In genomic region chr5:60821488-60822284, GRCh38 we compare ENCODE assay signal across 1 cellular context.
A peak's percentile ranks its signal among the peaks of the same experiment; 100 is the strongest.
TF ChIP-seq lines count a peak whose summit lies in the region.

No MANE protein-coding gene starts in this region.

TF ChIP-seq in K562, 482 proteins besides CTCF, POLR2A, EP300 and RAD21 (continued from another document and continues in another):
- TF ChIP-seq MEF2D (tag; conservative IDR thresholded peaks at IDR 0.05; ENCODE audit: low read depth) = no peak
- TF ChIP-seq NFRKB (IDR thresholded peaks at IDR 0.05; ENCODE audit: low read depth) = 0 out of 2 replicates have a peak, but pooled peaks have one; percentile 2
- 0 out of 2 replicates have a peak, but pooled peaks have one; percentile 16 for TF ChIP-seq ZNF395 (CRISPR knock-in tag; IDR thresholded peaks at IDR 0.05)
- 0 out of 2 replicates have a peak, but pooled peaks have one; percentile 19 for TF ChIP-seq ZNF766 (CRISPR knock-in tag; conservative IDR thresholded peaks at IDR 0.05)
- no peak for TF ChIP-seq MTA1 (IDR thresholded peaks at IDR 0.05; ENCODE audit: borderline replicate concordance)
- TF ChIP-seq ZNF253 (CRISPR knock-in tag; conservative IDR thresholded peaks at IDR 0.05) = no peak
- no peak for TF ChIP-seq PTBP1 (IDR thresholded peaks at IDR 0.05; ENCODE audit: low read depth, low read length)
- TF ChIP-seq HIVEP1 (CRISPR knock-in tag; IDR thresholded peaks at IDR 0.05) = no peak
- TF ChIP-seq ZNF239 (CRISPR knock-in tag; IDR thresholded peaks at IDR 0.05) = peak; percentile 58; the same call in 1 of the 2 replicates
- no peak for TF ChIP-seq CBFA2T3 (IDR thresholded peaks at IDR 0.05)
- no peak for TF ChIP-seq ZNF316 (IDR thresholded peaks at IDR 0.05)
- TF ChIP-seq TCF15 (CRISPR knock-in tag; IDR thresholded peaks at IDR 0.05) = 0 out of 2 replicates have a peak, but pooled peaks have one; percentile 12
- no peak for TF ChIP-seq RFX7 (CRISPR knock-in tag; IDR thresholded peaks at IDR 0.05)
- TF ChIP-seq HLTF (IDR thresholded peaks at IDR 0.05) = no peak
- TF ChIP-seq, protein P1, sequence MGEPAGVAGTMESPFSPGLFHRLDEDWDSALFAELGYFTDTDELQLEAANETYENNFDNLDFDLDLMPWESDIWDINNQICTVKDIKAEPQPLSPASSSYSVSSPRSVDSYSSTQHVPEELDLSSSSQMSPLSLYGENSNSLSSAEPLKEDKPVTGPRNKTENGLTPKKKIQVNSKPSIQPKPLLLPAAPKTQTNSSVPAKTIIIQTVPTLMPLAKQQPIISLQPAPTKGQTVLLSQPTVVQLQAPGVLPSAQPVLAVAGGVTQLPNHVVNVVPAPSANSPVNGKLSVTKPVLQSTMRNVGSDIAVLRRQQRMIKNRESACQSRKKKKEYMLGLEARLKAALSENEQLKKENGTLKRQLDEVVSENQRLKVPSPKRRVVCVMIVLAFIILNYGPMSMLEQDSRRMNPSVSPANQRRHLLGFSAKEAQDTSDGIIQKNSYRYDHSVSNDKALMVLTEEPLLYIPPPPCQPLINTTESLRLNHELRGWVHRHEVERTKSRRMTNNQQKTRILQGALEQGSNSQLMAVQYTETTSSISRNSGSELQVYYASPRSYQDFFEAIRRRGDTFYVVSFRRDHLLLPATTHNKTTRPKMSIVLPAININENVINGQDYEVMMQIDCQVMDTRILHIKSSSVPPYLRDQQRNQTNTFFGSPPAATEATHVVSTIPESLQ (CRISPR knock-in tag; IDR thresholded peaks at IDR 0.05) = no peak
- no peak for TF ChIP-seq ADNP (tag; IDR thresholded peaks at IDR 0.05)
- no peak for TF ChIP-seq NONO (IDR thresholded peaks at IDR 0.05; ENCODE audit: low read depth in 2 of 2, low read length in 1 of 2)
- TF ChIP-seq MAZ (CRISPR knock-in tag; conservative IDR thresholded peaks at IDR 0.05 in 1 of 2, IDR thresholded peaks at IDR 0.05 in 1 of 2) = peak in 1 of 2 experiments; percentile 36; a peak in 1 of 4 replicates
- no peak for TF ChIP-seq ZKSCAN3 (CRISPR knock-in tag; IDR thresholded peaks at IDR 0.05)
- no peak for TF ChIP-seq ZNF695 (CRISPR knock-in tag; IDR thresholded peaks at IDR 0.05)
- 0 out of 2 replicates have a peak, but pooled peaks have one; percentile 16 for TF ChIP-seq ZNF444 (CRISPR knock-in tag; IDR thresholded peaks at IDR 0.05)
- TF ChIP-seq KHSRP (IDR thresholded peaks at IDR 0.05) = no peak
- TF ChIP-seq TFAM (CRISPR knock-in tag; conservative IDR thresholded peaks at IDR 0.05) = no peak
- no peak for TF ChIP-seq ESRRB (CRISPR knock-in tag; IDR thresholded peaks at IDR 0.05; ENCODE audit: borderline replicate concordance)
- TF ChIP-seq KDM1A (IDR thresholded peaks at IDR 0.05) = no peak
- TF ChIP-seq, protein P2, sequence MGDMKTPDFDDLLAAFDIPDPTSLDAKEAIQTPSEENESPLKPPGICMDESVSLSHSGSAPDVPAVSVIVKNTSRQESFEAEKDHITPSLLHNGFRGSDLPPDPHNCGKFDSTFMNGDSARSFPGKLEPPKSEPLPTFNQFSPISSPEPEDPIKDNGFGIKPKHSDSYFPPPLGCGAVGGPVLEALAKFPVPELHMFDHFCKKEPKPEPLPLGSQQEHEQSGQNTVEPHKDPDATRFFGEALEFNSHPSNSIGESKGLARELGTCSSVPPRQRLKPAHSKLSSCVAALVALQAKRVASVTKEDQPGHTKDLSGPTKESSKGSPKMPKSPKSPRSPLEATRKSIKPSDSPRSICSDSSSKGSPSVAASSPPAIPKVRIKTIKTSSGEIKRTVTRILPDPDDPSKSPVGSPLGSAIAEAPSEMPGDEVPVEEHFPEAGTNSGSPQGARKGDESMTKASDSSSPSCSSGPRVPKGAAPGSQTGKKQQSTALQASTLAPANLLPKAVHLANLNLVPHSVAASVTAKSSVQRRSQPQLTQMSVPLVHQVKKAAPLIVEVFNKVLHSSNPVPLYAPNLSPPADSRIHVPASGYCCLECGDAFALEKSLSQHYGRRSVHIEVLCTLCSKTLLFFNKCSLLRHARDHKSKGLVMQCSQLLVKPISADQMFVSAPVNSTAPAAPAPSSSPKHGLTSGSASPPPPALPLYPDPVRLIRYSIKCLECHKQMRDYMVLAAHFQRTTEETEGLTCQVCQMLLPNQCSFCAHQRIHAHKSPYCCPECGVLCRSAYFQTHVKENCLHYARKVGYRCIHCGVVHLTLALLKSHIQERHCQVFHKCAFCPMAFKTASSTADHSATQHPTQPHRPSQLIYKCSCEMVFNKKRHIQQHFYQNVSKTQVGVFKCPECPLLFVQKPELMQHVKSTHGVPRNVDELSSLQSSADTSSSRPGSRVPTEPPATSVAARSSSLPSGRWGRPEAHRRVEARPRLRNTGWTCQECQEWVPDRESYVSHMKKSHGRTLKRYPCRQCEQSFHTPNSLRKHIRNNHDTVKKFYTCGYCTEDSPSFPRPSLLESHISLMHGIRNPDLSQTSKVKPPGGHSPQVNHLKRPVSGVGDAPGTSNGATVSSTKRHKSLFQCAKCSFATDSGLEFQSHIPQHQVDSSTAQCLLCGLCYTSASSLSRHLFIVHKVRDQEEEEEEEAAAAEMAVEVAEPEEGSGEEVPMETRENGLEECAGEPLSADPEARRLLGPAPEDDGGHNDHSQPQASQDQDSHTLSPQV (IDR thresholded peaks at IDR 0.05) = no peak
- TF ChIP-seq FIP1L1 (IDR thresholded peaks at IDR 0.05; ENCODE audit: low read depth, low read length, poor library complexity, severe bottlenecking) = no peak
- TF ChIP-seq CHD2 (IDR thresholded peaks at IDR 0.05; ENCODE audit: low read depth, low read length) = no peak
- TF ChIP-seq ZNF75A (CRISPR knock-in tag; IDR thresholded peaks at IDR 0.05) = no peak
- no peak for TF ChIP-seq SREBF1 (IDR thresholded peaks at IDR 0.05; ENCODE audit: borderline replicate concordance, low read depth, low read length)
- no peak for TF ChIP-seq PRMT5 (CRISPR knock-in tag; IDR thresholded peaks at IDR 0.05)
- no peak for TF ChIP-seq ZNF589 (CRISPR knock-in tag; IDR thresholded peaks at IDR 0.05; ENCODE audit: low read depth)
- TF ChIP-seq ZNF224 (CRISPR knock-in tag; IDR thresholded peaks at IDR 0.05) = no peak
- TF ChIP-seq ZNF780A (CRISPR knock-in tag; IDR thresholded peaks at IDR 0.05) = no peak
- no peak for TF ChIP-seq CEBPG (CRISPR knock-in tag; IDR thresholded peaks at IDR 0.05)
- peak in 1 of 2 experiments; percentile 51; a peak in 1 of 4 replicates for TF ChIP-seq CEBPG (tag; conservative IDR thresholded peaks at IDR 0.05 in 1 of 2, IDR thresholded peaks at IDR 0.05 in 1 of 2)
- TF ChIP-seq, protein P3, sequence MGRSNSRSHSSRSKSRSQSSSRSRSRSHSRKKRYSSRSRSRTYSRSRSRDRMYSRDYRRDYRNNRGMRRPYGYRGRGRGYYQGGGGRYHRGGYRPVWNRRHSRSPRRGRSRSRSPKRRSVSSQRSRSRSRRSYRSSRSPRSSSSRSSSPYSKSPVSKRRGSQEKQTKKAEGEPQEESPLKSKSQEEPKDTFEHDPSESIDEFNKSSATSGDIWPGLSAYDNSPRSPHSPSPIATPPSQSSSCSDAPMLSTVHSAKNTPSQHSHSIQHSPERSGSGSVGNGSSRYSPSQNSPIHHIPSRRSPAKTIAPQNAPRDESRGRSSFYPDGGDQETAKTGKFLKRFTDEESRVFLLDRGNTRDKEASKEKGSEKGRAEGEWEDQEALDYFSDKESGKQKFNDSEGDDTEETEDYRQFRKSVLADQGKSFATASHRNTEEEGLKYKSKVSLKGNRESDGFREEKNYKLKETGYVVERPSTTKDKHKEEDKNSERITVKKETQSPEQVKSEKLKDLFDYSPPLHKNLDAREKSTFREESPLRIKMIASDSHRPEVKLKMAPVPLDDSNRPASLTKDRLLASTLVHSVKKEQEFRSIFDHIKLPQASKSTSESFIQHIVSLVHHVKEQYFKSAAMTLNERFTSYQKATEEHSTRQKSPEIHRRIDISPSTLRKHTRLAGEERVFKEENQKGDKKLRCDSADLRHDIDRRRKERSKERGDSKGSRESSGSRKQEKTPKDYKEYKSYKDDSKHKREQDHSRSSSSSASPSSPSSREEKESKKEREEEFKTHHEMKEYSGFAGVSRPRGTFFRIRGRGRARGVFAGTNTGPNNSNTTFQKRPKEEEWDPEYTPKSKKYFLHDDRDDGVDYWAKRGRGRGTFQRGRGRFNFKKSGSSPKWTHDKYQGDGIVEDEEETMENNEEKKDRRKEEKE (IDR thresholded peaks at IDR 0.05; ENCODE audit: borderline replicate concordance in 1 of 2, control insufficient read depth in 1 of 2, low read depth in 2 of 2, low read length in 1 of 2) = no peak
- TF ChIP-seq, protein P4, sequence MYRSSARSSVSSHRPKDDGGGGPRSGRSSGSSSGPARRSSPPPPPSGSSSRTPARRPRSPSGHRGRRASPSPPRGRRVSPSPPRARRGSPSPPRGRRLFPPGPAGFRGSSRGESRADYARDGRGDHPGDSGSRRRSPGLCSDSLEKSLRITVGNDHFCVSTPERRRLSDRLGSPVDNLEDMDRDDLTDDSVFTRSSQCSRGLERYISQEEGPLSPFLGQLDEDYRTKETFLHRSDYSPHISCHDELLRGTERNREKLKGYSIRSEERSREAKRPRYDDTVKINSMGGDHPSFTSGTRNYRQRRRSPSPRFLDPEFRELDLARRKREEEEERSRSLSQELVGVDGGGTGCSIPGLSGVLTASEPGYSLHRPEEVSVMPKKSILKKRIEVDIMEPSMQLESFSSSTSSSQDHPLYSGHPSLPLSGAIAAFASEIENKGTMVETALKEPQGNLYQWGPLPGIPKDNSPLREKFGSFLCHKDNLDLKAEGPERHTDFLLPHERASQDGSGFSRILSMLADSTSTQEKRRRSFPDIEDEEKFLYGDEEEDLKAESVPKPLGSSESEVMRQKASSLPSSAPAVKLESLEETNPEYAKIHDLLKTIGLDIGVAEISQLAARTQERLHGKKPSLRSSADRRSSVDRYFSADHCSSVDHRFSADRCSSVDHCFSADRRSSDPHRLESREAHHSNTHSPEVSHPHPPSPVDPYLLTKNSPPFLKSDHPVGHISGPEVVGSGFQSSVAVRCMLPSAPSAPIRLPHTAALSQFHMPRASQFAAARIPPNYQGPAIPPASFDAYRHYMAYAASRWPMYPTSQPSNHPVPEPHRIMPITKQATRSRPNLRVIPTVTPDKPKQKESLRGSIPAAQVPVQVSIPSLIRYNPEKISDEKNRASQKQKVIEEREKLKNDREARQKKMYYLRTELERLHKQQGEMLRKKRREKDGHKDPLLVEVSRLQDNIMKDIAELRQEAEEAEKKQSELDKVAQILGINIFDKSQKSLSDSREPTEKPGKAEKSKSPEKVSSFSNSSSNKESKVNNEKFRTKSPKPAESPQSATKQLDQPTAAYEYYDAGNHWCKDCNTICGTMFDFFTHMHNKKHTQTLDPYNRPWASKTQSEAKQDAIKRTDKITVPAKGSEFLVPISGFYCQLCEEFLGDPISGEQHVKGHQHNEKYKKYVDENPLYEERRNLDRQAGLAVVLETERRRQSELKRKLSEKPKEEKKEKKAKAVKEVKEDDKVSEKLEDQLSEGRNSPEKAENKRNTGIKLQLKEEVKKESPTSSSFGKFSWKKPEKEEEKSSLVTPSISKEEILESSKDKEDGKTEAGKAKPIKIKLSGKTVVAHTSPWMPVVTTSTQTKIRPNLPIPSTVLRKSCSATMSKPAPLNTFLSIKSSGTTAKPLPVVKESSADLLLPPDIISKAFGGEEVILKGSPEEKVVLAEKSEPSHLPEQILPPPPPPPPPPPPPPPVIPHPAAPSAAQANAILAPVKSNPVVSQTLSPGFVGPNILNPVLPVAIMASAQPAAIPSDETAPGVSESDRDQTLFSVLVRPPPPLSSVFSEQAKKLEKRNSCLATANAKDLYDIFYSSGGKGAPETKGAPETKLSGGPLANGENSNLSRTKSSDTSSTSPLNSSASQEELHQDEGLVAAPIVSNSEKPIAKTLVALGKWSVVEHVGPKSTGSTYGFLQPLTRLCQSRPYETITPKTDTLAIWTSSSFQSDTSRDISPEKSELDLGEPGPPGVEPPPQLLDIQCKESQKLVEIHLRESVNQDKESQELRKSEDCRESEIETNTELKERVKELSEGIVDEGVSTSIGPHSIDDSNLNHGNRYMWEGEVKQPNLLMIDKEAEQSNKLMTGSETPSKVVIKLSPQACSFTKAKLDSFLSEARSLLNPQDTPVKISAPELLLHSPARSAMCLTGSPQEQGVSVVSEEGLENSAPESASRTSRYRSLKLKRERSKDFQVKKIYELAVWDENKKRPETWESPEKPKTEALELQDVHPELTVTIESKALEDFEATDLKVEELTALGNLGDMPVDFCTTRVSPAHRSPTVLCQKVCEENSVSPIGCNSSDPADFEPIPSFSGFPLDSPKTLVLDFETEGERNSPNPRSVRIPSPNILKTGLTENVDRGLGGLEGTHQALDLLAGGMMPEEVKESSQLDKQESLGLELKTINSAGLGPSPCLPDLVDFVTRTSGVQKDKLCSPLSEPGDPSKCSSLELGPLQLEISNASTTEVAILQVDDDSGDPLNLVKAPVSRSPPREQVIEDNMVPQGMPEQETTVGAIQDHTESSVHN (IDR thresholded peaks at IDR 0.05; ENCODE audit: borderline replicate concordance in 1 of 2, low read depth in 1 of 2) = no peak
- TF ChIP-seq SIN3B (IDR thresholded peaks at IDR 0.05; ENCODE audit: low read depth) = no peak
- TF ChIP-seq, protein P5, sequence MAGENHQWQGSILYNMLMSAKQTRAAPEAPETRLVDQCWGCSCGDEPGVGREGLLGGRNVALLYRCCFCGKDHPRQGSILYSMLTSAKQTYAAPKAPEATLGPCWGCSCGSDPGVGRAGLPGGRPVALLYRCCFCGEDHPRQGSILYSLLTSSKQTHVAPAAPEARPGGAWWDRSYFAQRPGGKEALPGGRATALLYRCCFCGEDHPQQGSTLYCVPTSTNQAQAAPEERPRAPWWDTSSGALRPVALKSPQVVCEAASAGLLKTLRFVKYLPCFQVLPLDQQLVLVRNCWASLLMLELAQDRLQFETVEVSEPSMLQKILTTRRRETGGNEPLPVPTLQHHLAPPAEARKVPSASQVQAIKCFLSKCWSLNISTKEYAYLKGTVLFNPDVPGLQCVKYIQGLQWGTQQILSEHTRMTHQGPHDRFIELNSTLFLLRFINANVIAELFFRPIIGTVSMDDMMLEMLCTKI (IDR thresholded peaks at IDR 0.05; ENCODE audit: partially characterized antibody) = no peak
- TF ChIP-seq SRSF7 (optimal IDR thresholded peaks at IDR 0.05; ENCODE audit: low read depth, low read length) = no peak
- TF ChIP-seq HOMEZ (CRISPR knock-in tag; IDR thresholded peaks at IDR 0.05) = no peak
